Comparison of ENCODE assay signal across 8 cellular contexts in genomic region chr11:17208257-17208999, GRCh38. TPM values are rescaled to one million over a fixed set of nuclear protein-coding genes. Genes with fewer than 3 reads are reported as not detected.
DNase-seq lines count a peak whose midpoint lies in the region; ATAC-seq and TF ChIP-seq lines count a peak whose summit lies in the region.

No MANE protein-coding gene starts in this region.

- no peaks in the 10 kb centered on the region for H3K9me3 ChIP-seq in A673 (ENCODE audit: low read depth, low read length, poor library complexity, severe bottlenecking)

- H3K27ac ChIP-seq in A673 (ENCODE audit: low read depth, low read length, poor library complexity, severe bottlenecking), result peak overlapping the region; percentile 89

- DNase-seq in A673 (ENCODE audit: low spot score) (peak; percentile 71), NCI-H146 treated with DMSO at 0.1 percent for 48 hours (lab: John Stamatoyannopoulos, UW; ENCODE audit: unreplicated experiment) (peak; percentile 90), T-helper 9 cell (peak; percentile 14), dedifferentiated amniotic fluid mesenchymal stem cell (ENCODE audit: extremely low spot score) (peak; percentile 44), left kidney (ENCODE audit: low read depth, low spot score) (peak; percentile 95)
- peak; percentile 4 for DNase-seq in stimulated activated CD8-positive, alpha-beta memory T cell treated with anti-CD3 and anti-CD28 coated beads, Interleukin-12 subunit alpha, Interleukin-12 subunit beta, amount 100 ng/mL, for 1 hour (ENCODE audit: low read depth)

- H3K4me1 ChIP-seq in A673 (ENCODE audit: insufficient read depth, low read length, poor library complexity, severe bottlenecking), result peaks cover 6% of the 10 kb centered on the region

- H3K4me3 ChIP-seq in A673 (ENCODE audit: low read depth, low read length, poor library complexity, severe bottlenecking), result peak overlapping the region; percentile 95

- H3K36me3 ChIP-seq in A673 (ENCODE audit: insufficient read depth, low read length, poor library complexity, severe bottlenecking), result peaks cover 3% of the 10 kb centered on the region

- no peaks in the 10 kb centered on the region for H3K27me3 ChIP-seq in A673 (replicated peaks; ENCODE audit: insufficient read depth, low read depth, low read length, poor library complexity)

- TSS peak; percentile 78 for BruUV-seq in A673 (replicated peaks; lab: Mats Ljungman, UMichigan)

- intact Hi-C loops in A673 (cut with micrococcal nuclease; ENCODE audit: unreplicated experiment), result loop anchor here (5.0 kb wide), 1 partner anchor 131 kb away; the partner anchor contains the start of gene RPS13

- CTCF ChIA-PET in A673 (lab: Charles Lee), result no interaction called here

- ATAC-seq in GM18502 (IDR thresholded peaks at IDR 0.05; ENCODE audit: poor library complexity, unreplicated experiment), result peak; percentile 54
- ATAC-seq in HG02885 (IDR thresholded peaks at IDR 0.05; ENCODE audit: poor library complexity, unreplicated experiment), result peak; percentile 55

- TF ChIP-seq CTCF in A673 (conservative IDR thresholded peaks at IDR 0.05; ENCODE audit: low read depth, low read length), result no peak

- POLR2A ChIA-PET in A673 (lab: Charles Lee; ENCODE audit: low non-redundant PET), result interaction anchor here (0.6 kb wide), 1 partner anchor 127 kb away, joined by 3 read pairs; no protein-coding TSS in a partner anchor

RNA-seq across cellular contexts. Expression of gene PIK3C2A, which starts 0.6 kb away (rescaled TPM):
- total RNA-seq in A673 (2021), result 43.8 and 44.2 TPM in 2 replicates

Comparison
In these comparisons a context has a peak if more than half of its experiments do, and no peak if none do; other contexts are left out.
1. Peak in every context shown above with its lines: DNase-seq, ATAC-seq, H3K4me3 ChIP-seq and H3K27ac ChIP-seq.
2. DNase-seq: peak in every context shown above with its lines; median percentile 95 in left kidney; 90 in NCI-H146 treated with DMSO at 0.1 percent for 48 hours; 71 in A673; 44 in dedifferentiated amniotic fluid mesenchymal stem cell; 14 in T-helper 9 cell; 4 in stimulated activated CD8-positive, alpha-beta memory T cell treated with anti-CD3 and anti-CD28 coated beads, Interleukin-12 subunit alpha, Interleukin-12 subunit beta, amount 100 ng/mL, for 1 hour.